In the genomic region with DNA sequence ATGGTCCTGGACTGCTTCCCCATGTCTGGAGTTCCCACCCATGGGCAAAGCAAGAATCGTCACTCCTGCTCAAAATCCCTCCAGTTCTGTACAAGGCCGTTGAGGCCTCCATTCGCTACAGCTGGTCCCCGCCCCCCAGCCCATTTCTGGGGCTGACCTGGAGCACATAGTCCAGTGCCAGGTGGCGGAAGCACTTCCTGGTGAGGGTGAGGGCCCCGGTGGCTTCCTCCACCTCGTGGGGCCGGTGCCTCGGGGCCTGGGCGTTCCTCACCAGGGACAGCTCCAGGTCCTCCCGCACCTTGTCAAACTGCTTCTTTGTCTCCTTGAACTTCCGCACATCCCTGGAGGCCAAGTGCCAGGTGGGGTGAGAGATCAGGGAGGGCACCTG, we compare ENCODE assay signal across 1 cellular context.
TF ChIP-seq lines count a peak whose summit lies in the region.

No MANE protein-coding gene starts in this region.

TF ChIP-seq in HepG2, 621 proteins besides CTCF, POLR2A, EP300 and RAD21:
- TF ChIP-seq ZNF207 (IDR thresholded peaks at IDR 0.05; ENCODE audit: borderline replicate concordance), result no peak
- peak; percentile 44; the same call in 1 of the 2 replicates for TF ChIP-seq ZNF263 (CRISPR knock-in tag; IDR thresholded peaks at IDR 0.05)
- no peak for TF ChIP-seq MED13 (CRISPR knock-in tag; IDR thresholded peaks at IDR 0.05)
- 0 out of 2 replicates have a peak, but pooled peaks have one; percentile 67 for TF ChIP-seq ZBTB38 (CRISPR knock-in tag; IDR thresholded peaks at IDR 0.05)
- TF ChIP-seq, protein P1, sequence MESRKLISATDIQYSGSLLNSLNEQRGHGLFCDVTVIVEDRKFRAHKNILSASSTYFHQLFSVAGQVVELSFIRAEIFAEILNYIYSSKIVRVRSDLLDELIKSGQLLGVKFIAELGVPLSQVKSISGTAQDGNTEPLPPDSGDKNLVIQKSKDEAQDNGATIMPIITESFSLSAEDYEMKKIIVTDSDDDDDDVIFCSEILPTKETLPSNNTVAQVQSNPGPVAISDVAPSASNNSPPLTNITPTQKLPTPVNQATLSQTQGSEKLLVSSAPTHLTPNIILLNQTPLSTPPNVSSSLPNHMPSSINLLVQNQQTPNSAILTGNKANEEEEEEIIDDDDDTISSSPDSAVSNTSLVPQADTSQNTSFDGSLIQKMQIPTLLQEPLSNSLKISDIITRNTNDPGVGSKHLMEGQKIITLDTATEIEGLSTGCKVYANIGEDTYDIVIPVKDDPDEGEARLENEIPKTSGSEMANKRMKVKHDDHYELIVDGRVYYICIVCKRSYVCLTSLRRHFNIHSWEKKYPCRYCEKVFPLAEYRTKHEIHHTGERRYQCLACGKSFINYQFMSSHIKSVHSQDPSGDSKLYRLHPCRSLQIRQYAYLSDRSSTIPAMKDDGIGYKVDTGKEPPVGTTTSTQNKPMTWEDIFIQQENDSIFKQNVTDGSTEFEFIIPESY (CRISPR knock-in tag; IDR thresholded peaks at IDR 0.05), result 0 out of 2 replicates have a peak, but pooled peaks have one; percentile 5
- no peak for TF ChIP-seq EED (CRISPR knock-in tag; IDR thresholded peaks at IDR 0.05)
- TF ChIP-seq HOXA3 (CRISPR knock-in tag; IDR thresholded peaks at IDR 0.05), result 0 out of 2 replicates have a peak, but pooled peaks have one; percentile 1
- TF ChIP-seq ZNF619 (CRISPR knock-in tag; IDR thresholded peaks at IDR 0.05), result no peak
- TF ChIP-seq POLR2G (IDR thresholded peaks at IDR 0.05; ENCODE audit: low read depth, low read length), result no peak
- TF ChIP-seq HNRNPLL (IDR thresholded peaks at IDR 0.05; ENCODE audit: low read depth, low read length, poor library complexity, severe bottlenecking), result peak; percentile 9
- TF ChIP-seq, protein P2, sequence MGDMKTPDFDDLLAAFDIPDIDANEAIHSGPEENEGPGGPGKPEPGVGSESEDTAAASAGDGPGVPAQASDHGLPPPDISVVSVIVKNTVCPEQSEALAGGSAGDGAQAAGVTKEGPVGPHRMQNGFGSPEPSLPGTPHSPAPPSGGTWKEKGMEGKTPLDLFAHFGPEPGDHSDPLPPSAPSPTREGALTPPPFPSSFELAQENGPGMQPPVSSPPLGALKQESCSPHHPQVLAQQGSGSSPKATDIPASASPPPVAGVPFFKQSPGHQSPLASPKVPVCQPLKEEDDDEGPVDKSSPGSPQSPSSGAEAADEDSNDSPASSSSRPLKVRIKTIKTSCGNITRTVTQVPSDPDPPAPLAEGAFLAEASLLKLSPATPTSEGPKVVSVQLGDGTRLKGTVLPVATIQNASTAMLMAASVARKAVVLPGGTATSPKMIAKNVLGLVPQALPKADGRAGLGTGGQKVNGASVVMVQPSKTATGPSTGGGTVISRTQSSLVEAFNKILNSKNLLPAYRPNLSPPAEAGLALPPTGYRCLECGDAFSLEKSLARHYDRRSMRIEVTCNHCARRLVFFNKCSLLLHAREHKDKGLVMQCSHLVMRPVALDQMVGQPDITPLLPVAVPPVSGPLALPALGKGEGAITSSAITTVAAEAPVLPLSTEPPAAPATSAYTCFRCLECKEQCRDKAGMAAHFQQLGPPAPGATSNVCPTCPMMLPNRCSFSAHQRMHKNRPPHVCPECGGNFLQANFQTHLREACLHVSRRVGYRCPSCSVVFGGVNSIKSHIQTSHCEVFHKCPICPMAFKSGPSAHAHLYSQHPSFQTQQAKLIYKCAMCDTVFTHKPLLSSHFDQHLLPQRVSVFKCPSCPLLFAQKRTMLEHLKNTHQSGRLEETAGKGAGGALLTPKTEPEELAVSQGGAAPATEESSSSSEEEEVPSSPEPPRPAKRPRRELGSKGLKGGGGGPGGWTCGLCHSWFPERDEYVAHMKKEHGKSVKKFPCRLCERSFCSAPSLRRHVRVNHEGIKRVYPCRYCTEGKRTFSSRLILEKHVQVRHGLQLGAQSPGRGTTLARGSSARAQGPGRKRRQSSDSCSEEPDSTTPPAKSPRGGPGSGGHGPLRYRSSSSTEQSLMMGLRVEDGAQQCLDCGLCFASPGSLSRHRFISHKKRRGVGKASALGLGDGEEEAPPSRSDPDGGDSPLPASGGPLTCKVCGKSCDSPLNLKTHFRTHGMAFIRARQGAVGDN (CRISPR knock-in tag; IDR thresholded peaks at IDR 0.05), result peak; percentile 34; the same call in 1 of the 2 replicates
- TF ChIP-seq, protein P3, sequence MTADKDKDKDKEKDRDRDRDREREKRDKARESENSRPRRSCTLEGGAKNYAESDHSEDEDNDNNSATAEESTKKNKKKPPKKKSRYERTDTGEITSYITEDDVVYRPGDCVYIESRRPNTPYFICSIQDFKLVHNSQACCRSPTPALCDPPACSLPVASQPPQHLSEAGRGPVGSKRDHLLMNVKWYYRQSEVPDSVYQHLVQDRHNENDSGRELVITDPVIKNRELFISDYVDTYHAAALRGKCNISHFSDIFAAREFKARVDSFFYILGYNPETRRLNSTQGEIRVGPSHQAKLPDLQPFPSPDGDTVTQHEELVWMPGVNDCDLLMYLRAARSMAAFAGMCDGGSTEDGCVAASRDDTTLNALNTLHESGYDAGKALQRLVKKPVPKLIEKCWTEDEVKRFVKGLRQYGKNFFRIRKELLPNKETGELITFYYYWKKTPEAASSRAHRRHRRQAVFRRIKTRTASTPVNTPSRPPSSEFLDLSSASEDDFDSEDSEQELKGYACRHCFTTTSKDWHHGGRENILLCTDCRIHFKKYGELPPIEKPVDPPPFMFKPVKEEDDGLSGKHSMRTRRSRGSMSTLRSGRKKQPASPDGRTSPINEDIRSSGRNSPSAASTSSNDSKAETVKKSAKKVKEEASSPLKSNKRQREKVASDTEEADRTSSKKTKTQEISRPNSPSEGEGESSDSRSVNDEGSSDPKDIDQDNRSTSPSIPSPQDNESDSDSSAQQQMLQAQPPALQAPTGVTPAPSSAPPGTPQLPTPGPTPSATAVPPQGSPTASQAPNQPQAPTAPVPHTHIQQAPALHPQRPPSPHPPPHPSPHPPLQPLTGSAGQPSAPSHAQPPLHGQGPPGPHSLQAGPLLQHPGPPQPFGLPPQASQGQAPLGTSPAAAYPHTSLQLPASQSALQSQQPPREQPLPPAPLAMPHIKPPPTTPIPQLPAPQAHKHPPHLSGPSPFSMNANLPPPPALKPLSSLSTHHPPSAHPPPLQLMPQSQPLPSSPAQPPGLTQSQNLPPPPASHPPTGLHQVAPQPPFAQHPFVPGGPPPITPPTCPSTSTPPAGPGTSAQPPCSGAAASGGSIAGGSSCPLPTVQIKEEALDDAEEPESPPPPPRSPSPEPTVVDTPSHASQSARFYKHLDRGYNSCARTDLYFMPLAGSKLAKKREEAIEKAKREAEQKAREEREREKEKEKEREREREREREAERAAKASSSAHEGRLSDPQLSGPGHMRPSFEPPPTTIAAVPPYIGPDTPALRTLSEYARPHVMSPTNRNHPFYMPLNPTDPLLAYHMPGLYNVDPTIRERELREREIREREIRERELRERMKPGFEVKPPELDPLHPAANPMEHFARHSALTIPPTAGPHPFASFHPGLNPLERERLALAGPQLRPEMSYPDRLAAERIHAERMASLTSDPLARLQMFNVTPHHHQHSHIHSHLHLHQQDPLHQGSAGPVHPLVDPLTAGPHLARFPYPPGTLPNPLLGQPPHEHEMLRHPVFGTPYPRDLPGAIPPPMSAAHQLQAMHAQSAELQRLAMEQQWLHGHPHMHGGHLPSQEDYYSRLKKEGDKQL (CRISPR knock-in tag; IDR thresholded peaks at IDR 0.05; ENCODE audit: low read depth), result no peak
- TF ChIP-seq, protein P4, sequence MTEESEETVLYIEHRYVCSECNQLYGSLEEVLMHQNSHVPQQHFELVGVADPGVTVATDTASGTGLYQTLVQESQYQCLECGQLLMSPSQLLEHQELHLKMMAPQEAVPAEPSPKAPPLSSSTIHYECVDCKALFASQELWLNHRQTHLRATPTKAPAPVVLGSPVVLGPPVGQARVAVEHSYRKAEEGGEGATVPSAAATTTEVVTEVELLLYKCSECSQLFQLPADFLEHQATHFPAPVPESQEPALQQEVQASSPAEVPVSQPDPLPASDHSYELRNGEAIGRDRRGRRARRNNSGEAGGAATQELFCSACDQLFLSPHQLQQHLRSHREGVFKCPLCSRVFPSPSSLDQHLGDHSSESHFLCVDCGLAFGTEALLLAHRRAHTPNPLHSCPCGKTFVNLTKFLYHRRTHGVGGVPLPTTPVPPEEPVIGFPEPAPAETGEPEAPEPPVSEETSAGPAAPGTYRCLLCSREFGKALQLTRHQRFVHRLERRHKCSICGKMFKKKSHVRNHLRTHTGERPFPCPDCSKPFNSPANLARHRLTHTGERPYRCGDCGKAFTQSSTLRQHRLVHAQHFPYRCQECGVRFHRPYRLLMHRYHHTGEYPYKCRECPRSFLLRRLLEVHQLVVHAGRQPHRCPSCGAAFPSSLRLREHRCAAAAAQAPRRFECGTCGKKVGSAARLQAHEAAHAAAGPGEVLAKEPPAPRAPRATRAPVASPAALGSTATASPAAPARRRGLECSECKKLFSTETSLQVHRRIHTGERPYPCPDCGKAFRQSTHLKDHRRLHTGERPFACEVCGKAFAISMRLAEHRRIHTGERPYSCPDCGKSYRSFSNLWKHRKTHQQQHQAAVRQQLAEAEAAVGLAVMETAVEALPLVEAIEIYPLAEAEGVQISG (CRISPR knock-in tag; IDR thresholded peaks at IDR 0.05), result peak; percentile 13; the same call in 1 of the 2 replicates
- TF ChIP-seq ZNF563 (CRISPR knock-in tag; IDR thresholded peaks at IDR 0.05), result no peak
